ENCODE assay signal across 23 cellular contexts in genomic region chr21:34988625-34989024, GRCh38.
DNase-seq lines count a peak whose midpoint lies in the region; ATAC-seq, FAIRE-seq and TF ChIP-seq lines count a peak whose summit lies in the region.
"Had no signal": no experiment of that assay in that cellular context is flagged by ENCODE, and none has a peak within 500 bp of the region (broad histone marks: within the 10 kb centered on the region; RNA-seq: fewer than 3 reads in every experiment).

No MANE protein-coding gene starts in this region.

- no peak overlapping the region for H3K56ac ChIP-seq in IMR-90 (ENCODE audit: extremely low read depth, insufficient read depth, low read length)

- no peak overlapping the region for H4K5ac ChIP-seq in IMR-90 (ENCODE audit: low read depth, low read length)

- peak overlapping the region; percentile 91 to 95 for H3K27ac Mint-ChIP-seq in natural killer cell treated with Interleukin-12 subunit alpha and Interleukin-12 subunit beta and Interleukin-15 and Interleukin-18, amount 100 ng/mL, for 72 hours
- peak overlapping the region in 1 of 2 donors; percentile 91 for H3K27ac Mint-ChIP-seq in natural killer cell
- H3K27ac Mint-ChIP-seq in stimulated activated naive B cell treated with anti-CD40 and anti-IgM and Interleukin-4, amounts not matched to agents 10 μg/mL and 1 μg/mL and 100 μg/mL, for 72 hours, result peak overlapping the region; percentile 81

- peak overlapping the region; percentile 27; the same call in 1 of the 2 replicates for H4K91ac ChIP-seq in IMR-90 (ENCODE audit: insufficient read depth, low read depth, low read length)

- no peak overlapping the region for H3K14ac ChIP-seq in IMR-90 (replicated peaks; ENCODE audit: low read depth, low read length)

- TF ChIP-seq RAD21 in IMR-90 (IDR thresholded peaks at IDR 0.05; ENCODE audit: low read length) (no peak), K562 (CRISPR knock-in tag; conservative IDR thresholded peaks at IDR 0.05 in 1 of 2, IDR thresholded peaks at IDR 0.05 in 1 of 2) (no peak)

- DNase-seq in natural killer cell treated with Interleukin-12 subunit alpha and Interleukin-12 subunit beta and Interleukin-15 and Interleukin-18, amount 100 ng/mL, for 72 hours (ENCODE audit: low spot score), result no peak
- DNase-seq in natural killer cell (no peak), IMR-90 (no peak), K562 (ENCODE audit: extremely low read depth in 1 of 4, low spot score in 3 of 4) (peak in 2 of 4 experiments; percentile 32 to 35), GM13977 (ENCODE audit: low spot score) (no peak), NCI-H2081 treated with DMSO at 0.1 percent for 48 hours (lab: John Stamatoyannopoulos, UW) (no peak)
- DNase-seq in stimulated activated naive B cell treated with anti-CD40 and anti-IgM and Interleukin-4, amounts not matched to agents 10 μg/mL and 1 μg/mL and 100 μg/mL, for 72 hours, result no peak
- DNase-seq: activated CD4-positive, alpha-beta T cell treated with anti-CD3 and anti-CD28 coated beads, Interleukin-2, amount 50 U/mL, for 48 hours; activated effector memory CD4-positive, alpha-beta T cell treated with Interleukin-2 at 50 U/mL for 16 hours; AML-193; anterior cingulate cortex; foreskin melanocyte; hippocampal formation; mucosa of descending colon; MV-4-11; NCI-H1930; NCI-H345; Right ventricle myocardium superior; stimulated activated CD4-positive, alpha-beta T cell treated with anti-CD3 and anti-CD28 coated beads, Interleukin-4, amount 100 ng/mL, for 24 hours; SW 1271; upper lobe of right lung had no signal

- FAIRE-seq in K562 (lab: Jason Lieb, UNC), result no peak
- FAIRE-seq: D721Med, islet of Langerhans had no signal

- no peaks in the 10 kb centered on the region for H3K27me3 Mint-ChIP-seq in natural killer cell treated with Interleukin-12 subunit alpha and Interleukin-12 subunit beta and Interleukin-15 and Interleukin-18, amount 100 ng/mL, for 72 hours
- H3K27me3 Mint-ChIP-seq in natural killer cell (ENCODE audit: low read depth in 2 of 2), result no peaks in the 10 kb centered on the region
- no peaks in the 10 kb centered on the region for H3K27me3 Mint-ChIP-seq in stimulated activated naive B cell treated with anti-CD40 and anti-IgM and Interleukin-4, amounts not matched to agents 10 μg/mL and 1 μg/mL and 100 μg/mL, for 72 hours

- H2AFZ ChIP-seq in IMR-90 (replicated peaks; ENCODE audit: low read length, poor library complexity), result no peak overlapping the region
- no peak overlapping the region for H2AFZ ChIP-seq in K562 (ENCODE audit: low read depth, low read length)

- peaks cover 0 to 24% of the 10 kb centered on the region in 2 experiments; a peak in 2 of 4 replicates for H3K79me1 ChIP-seq in IMR-90 (ENCODE audit: low read depth in 1 of 2, low read length in 2 of 2)

- H3K4me3 Mint-ChIP-seq in natural killer cell treated with Interleukin-12 subunit alpha and Interleukin-12 subunit beta and Interleukin-15 and Interleukin-18, amount 100 ng/mL, for 72 hours, result peak overlapping the region; percentile 87
- no peak overlapping the region for H3K4me3 Mint-ChIP-seq in natural killer cell
- H3K4me3 Mint-ChIP-seq in stimulated activated naive B cell treated with anti-CD40 and anti-IgM and Interleukin-4, amounts not matched to agents 10 μg/mL and 1 μg/mL and 100 μg/mL, for 72 hours, result peak overlapping the region; percentile 4 to 29

- H3K79me2 ChIP-seq in K562 (ENCODE audit: control insufficient read depth, insufficient read depth, low read length), result no peaks in the 10 kb centered on the region

- H3K4me1 Mint-ChIP-seq in natural killer cell treated with Interleukin-12 subunit alpha and Interleukin-12 subunit beta and Interleukin-15 and Interleukin-18, amount 100 ng/mL, for 72 hours (ENCODE audit: low read depth in 2 of 2), result peaks cover 77 to 80% of the 10 kb centered on the region in 2 donors
- H3K4me1 Mint-ChIP-seq in natural killer cell, result peaks cover 74 to 80% of the 10 kb centered on the region in 2 donors
- peaks cover 18 to 68% of the 10 kb centered on the region in 2 donors for H3K4me1 Mint-ChIP-seq in stimulated activated naive B cell treated with anti-CD40 and anti-IgM and Interleukin-4, amounts not matched to agents 10 μg/mL and 1 μg/mL and 100 μg/mL, for 72 hours

- H3K36me3 Mint-ChIP-seq in natural killer cell treated with Interleukin-12 subunit alpha and Interleukin-12 subunit beta and Interleukin-15 and Interleukin-18, amount 100 ng/mL, for 72 hours, result peaks cover 9% of the 10 kb centered on the region
- H3K36me3 Mint-ChIP-seq in natural killer cell, result no peaks in the 10 kb centered on the region
- H3K36me3 Mint-ChIP-seq in stimulated activated naive B cell treated with anti-CD40 and anti-IgM and Interleukin-4, amounts not matched to agents 10 μg/mL and 1 μg/mL and 100 μg/mL, for 72 hours, result peaks cover 33 to 40% of the 10 kb centered on the region in 2 donors

- H2BK120ac ChIP-seq in IMR-90 (ENCODE audit: low read depth, low read length), result peak overlapping the region; percentile 85; the same call in 1 of the 2 replicates

- H3K27me3 ChIP-seq in IMR-90 (ENCODE audit: control insufficient read depth, insufficient read depth, low read length), result no peaks in the 10 kb centered on the region
- H3K27me3 ChIP-seq in K562 (ENCODE audit: control insufficient read depth in 2 of 2, insufficient read depth in 2 of 2, low read length in 2 of 2), result no peaks in the 10 kb centered on the region
- H3K27me3 ChIP-seq: upper lobe of right lung had no signal

- peaks cover 2% of the 10 kb centered on the region for H3K9me3 Mint-ChIP-seq in natural killer cell treated with Interleukin-12 subunit alpha and Interleukin-12 subunit beta and Interleukin-15 and Interleukin-18, amount 100 ng/mL, for 72 hours
- H3K9me3 Mint-ChIP-seq in natural killer cell, result no peaks in the 10 kb centered on the region
- no peaks in the 10 kb centered on the region for H3K9me3 Mint-ChIP-seq in stimulated activated naive B cell treated with anti-CD40 and anti-IgM and Interleukin-4, amounts not matched to agents 10 μg/mL and 1 μg/mL and 100 μg/mL, for 72 hours

- no peak for TF ChIP-seq EP300 in K562 (IDR thresholded peaks at IDR 0.05; ENCODE audit: low read length)

- POLR2A ChIA-PET in IMR-90 (lab: Charles Lee; ENCODE audit: unreplicated experiment), result no interaction called here
- POLR2A ChIA-PET in K562 (lab: Yijun Ruan, JAX), result interaction anchor here (0.9 to 3.4 kb wide), 9 partner anchors 7 to 102 kb away, joined by 3 to 12 read pairs (median 4); no protein-coding TSS in a partner anchor

- ATAC-seq in natural killer cell treated with Interleukin-12 subunit alpha and Interleukin-12 subunit beta and Interleukin-15 and Interleukin-18, amount 100 ng/mL, for 72 hours, result no peak
- ATAC-seq in natural killer cell, result no peak
- no peak for ATAC-seq in IMR-90 (ENCODE audit: low read depth)
- peak; percentile 18; the same call in 2 of the 3 replicates for ATAC-seq in K562
- ATAC-seq in stimulated activated naive B cell treated with anti-CD40 and anti-IgM and Interleukin-4, amounts not matched to agents 10 μg/mL and 1 μg/mL and 100 μg/mL, for 72 hours (replicated peaks), result no peak
- ATAC-seq: mucosa of descending colon, upper lobe of right lung had no signal

- peak overlapping the region; percentile 16; the same call in 1 of the 2 replicates for H3K23ac ChIP-seq in IMR-90 (ENCODE audit: low read depth, low read length)

- no peak for TF ChIP-seq POLR2A in IMR-90 (IDR thresholded peaks at IDR 0.05; ENCODE audit: low read depth, low read length)
- no peak for TF ChIP-seq POLR2A in K562 (conservative IDR thresholded peaks at IDR 0.05)

- peaks cover 11% of the 10 kb centered on the region for H3K4me1 ChIP-seq in IMR-90 (ENCODE audit: control insufficient read depth, insufficient read depth, low read length)
- peaks cover 31 to 56% of the 10 kb centered on the region in 2 experiments for H3K4me1 ChIP-seq in K562 (replicated peaks in 1 of 2; ENCODE audit: control insufficient read depth in 2 of 2, insufficient read depth in 2 of 2, low read length in 2 of 2)
- H3K4me1 ChIP-seq: upper lobe of right lung had no signal

- peak overlapping the region; percentile 70 for H2AK5ac ChIP-seq in IMR-90 (ENCODE audit: low read depth, low read length)

- BruUV-seq in IMR-90 (replicated peaks; lab: Mats Ljungman, UMichigan), result no TSS peak
- BruUV-seq in K562 (replicated peaks; lab: Mats Ljungman, UMichigan), result no TSS peak

- WGBS in IMR-90 (ENCODE audit: extremely low coverage in 2 of 2, insufficient read length in 1 of 2), 2 experiments, result no CpG with 5 or more reads among the region's 2 CpGs
- 59% methylated on average over 2 of the region's 2 CpGs for WGBS in K562 (ENCODE audit: insufficient coverage, low coverage, missing lambda C conversion rate)

- H4K8ac ChIP-seq in IMR-90 (ENCODE audit: low read depth in 2 of 2, low read length in 2 of 2), result no peak overlapping the region

- H3K9ac ChIP-seq in IMR-90 (ENCODE audit: low read depth, low read length) (no peak overlapping the region), K562 (ENCODE audit: insufficient read depth in 1 of 2, low read depth in 2 of 2, low read length in 2 of 2) (no peak overlapping the region; a peak in 1 of 4 replicates)

- no peak for TF ChIP-seq CTCF in natural killer cell (IDR thresholded peaks at IDR 0.05)
- no peak for TF ChIP-seq CTCF in IMR-90 (conservative IDR thresholded peaks at IDR 0.05; ENCODE audit: low read depth, low read length)
- no peak for TF ChIP-seq CTCF in K562 (IDR thresholded peaks at IDR 0.05 in 2 of 3, conservative IDR thresholded peaks at IDR 0.05 in 1 of 3; ENCODE audit: insufficient read depth in 2 of 3, low read depth in 1 of 3, low read length in 3 of 3)
- TF ChIP-seq CTCF in GM13977 (IDR thresholded peaks at IDR 0.05; ENCODE audit: extremely low read depth, insufficient read depth, missing control alignments), result no peak

- H2AK9ac ChIP-seq in IMR-90 (replicated peaks; ENCODE audit: low read depth, low read length, poor library complexity), result no peak overlapping the region

- no peaks in the 10 kb centered on the region for H4K20me1 ChIP-seq in IMR-90 (ENCODE audit: insufficient read depth, low read length)
- H4K20me1 ChIP-seq in K562 (replicated peaks; ENCODE audit: control insufficient read depth, insufficient read depth, low read length), result no peaks in the 10 kb centered on the region

- H2BK5ac ChIP-seq in IMR-90 (ENCODE audit: low read depth, low read length, poor library complexity, severe bottlenecking), result no peak overlapping the region

- intact Hi-C loops in natural killer cell (cut with micrococcal nuclease) (no loop called here), IMR-90 (cut with micrococcal nuclease) (no loop called here), K562 (cut with micrococcal nuclease) (no loop called here)

- in situ Hi-C loops in IMR-90 (cut with MboI; ENCODE audit: low sequenced_read_pairs) (no loop called here), K562 (cut with MboI) (loop anchor here (10.0 kb wide), 1 partner anchor 856 kb away; no protein-coding TSS in a partner anchor), GM13977 (cut with MboI; ENCODE audit: low pct_unique_long_range_greater_than_20kb, low sequenced_read_pairs, unreplicated experiment) (no loop called here)

- H3K36me3 ChIP-seq in IMR-90 (ENCODE audit: control insufficient read depth, insufficient read depth, low read length) (no peaks in the 10 kb centered on the region), K562 (ENCODE audit: control insufficient read depth, insufficient read depth, low read length) (no peaks in the 10 kb centered on the region)
- H3K36me3 ChIP-seq: upper lobe of right lung had no signal

- H3K9me3 ChIP-seq in IMR-90 (ENCODE audit: control insufficient read depth, insufficient read depth, low read length) (no peaks in the 10 kb centered on the region), K562 (replicated peaks; ENCODE audit: control insufficient read depth, insufficient read depth, low read depth, low read length) (no peaks in the 10 kb centered on the region)
- H3K9me3 ChIP-seq: mucosa of descending colon, upper lobe of right lung had no signal

- CTCF ChIA-PET in IMR-90 (lab: Yijun Ruan, JAX) (no interaction called here), K562 (lab: Yijun Ruan, JAX; ENCODE audit: low intra/inter-chr PET ratio) (no interaction called here)

- H3K27ac ChIP-seq in IMR-90 (ENCODE audit: insufficient read depth, low read length) (no peak overlapping the region), K562 (ENCODE audit: extremely low read depth, low read depth, low read length) (no peak overlapping the region)
- H3K27ac ChIP-seq: upper lobe of right lung had no signal

- dilution Hi-C loops in IMR-90 (cut with HindIII; ENCODE audit: low sequenced_read_pairs, unreplicated experiment), result no loop called here

- peak overlapping the region; percentile 58; the same call in 1 of the 2 replicates for H3K4ac ChIP-seq in IMR-90 (ENCODE audit: low read depth, low read length)

- H3K18ac ChIP-seq in IMR-90 (ENCODE audit: low read depth, low read length), result no peak overlapping the region

- H2BK20ac ChIP-seq in IMR-90 (ENCODE audit: low read depth, low read length), result peak overlapping the region; percentile 9; the same call in 1 of the 2 replicates

- H3K4me2 ChIP-seq in IMR-90 (ENCODE audit: low read depth, low read length), result no peak overlapping the region
- H3K4me2 ChIP-seq in K562 (ENCODE audit: insufficient read depth, low read length), result no peak overlapping the region

- H2BK15ac ChIP-seq in IMR-90 (ENCODE audit: low read depth, low read length), result 0 out of 3 replicates have a peak overlapping the region, but pooled peaks have one; percentile 50

- H3K4me3 ChIP-seq in IMR-90 (ENCODE audit: insufficient read depth, low read depth, low read length) (no peak overlapping the region), K562 (no peak overlapping the region)
- H3K4me3 ChIP-seq: mucosa of descending colon, upper lobe of right lung had no signal

- H3K9me1 ChIP-seq in IMR-90 (ENCODE audit: insufficient read depth, low read length) (peaks cover 23% of the 10 kb centered on the region), K562 (ENCODE audit: control insufficient read depth, insufficient read depth, low read length) (no peaks in the 10 kb centered on the region)
